Comparison of ENCODE assay signal across 16 cellular contexts in genomic region chr14:72605096-72605920, GRCh38.
DNase-seq lines count a peak whose midpoint lies in the region; ATAC-seq and TF ChIP-seq lines count a peak whose summit lies in the region.
"Had no signal": no experiment of that assay in that cellular context is flagged by ENCODE, and none has a peak within 500 bp of the region (broad histone marks: within the 10 kb centered on the region; RNA-seq: fewer than 3 reads in every experiment).

No MANE protein-coding gene starts in this region.

- H3K36me3 Mint-ChIP-seq in natural killer cell: no peaks in the 10 kb centered on the region

- H3K27ac Mint-ChIP-seq in natural killer cell: no peak overlapping the region

- no peak overlapping the region for H3K4me2 ChIP-seq in smooth muscle cell

- 86 to 94% (median 89%) methylated on average over 17 to 18 of the region's 18 CpGs for WGBS in heart left ventricle, 4 donors
- WGBS in smooth muscle cell (ENCODE audit: low lambda C conversion rate): 97% methylated on average over 18 of the region's 18 CpGs

- no peaks in the 10 kb centered on the region for H3K27me3 ChIP-seq in heart left ventricle
- H3K27me3 ChIP-seq in colonic mucosa: no peaks in the 10 kb centered on the region
- H3K27me3 ChIP-seq in smooth muscle cell (ENCODE audit: low read depth): no peaks in the 10 kb centered on the region

- H3K4me3 Mint-ChIP-seq in natural killer cell: no peak overlapping the region

- H4K20me1 ChIP-seq in smooth muscle cell (ENCODE audit: low read depth): no peaks in the 10 kb centered on the region

- H3K4me1 ChIP-seq in heart left ventricle (peaks cover 0 to 2% (median 0%) of the 10 kb centered on the region in 12 donors), colonic mucosa (no peaks in the 10 kb centered on the region), smooth muscle cell (ENCODE audit: low read depth) (peaks cover 4% of the 10 kb centered on the region)
- H3K4me1 ChIP-seq: Caco-2 had no signal

- DNase-seq in cardiac septum (ENCODE audit: low spot score) (peak; percentile 3), heart left ventricle (no peak), colonic mucosa (peak; percentile 6), natural killer cell (peak; percentile 6), amniotic stem cell (lab: John Stamatoyannopoulos, UW) (no peak), smooth muscle cell (lab: John Stamatoyannopoulos, UW; ENCODE audit: unreplicated experiment) (no peak)
- DNase-seq in effector CD8-positive, alpha-beta T cell (lab: John Stamatoyannopoulos, UW): no peak
- DNase-seq: Caco-2, KG1, NCI-H1092, NCI-H2107, NCI-H446, NCI-H82 had no signal

- H3K4me3 ChIP-seq in heart left ventricle (no peak overlapping the region), colonic mucosa (no peak overlapping the region), smooth muscle cell (no peak overlapping the region)

- H3K4me1 Mint-ChIP-seq in natural killer cell: peaks cover 0 to 18% of the 10 kb centered on the region in 2 donors

- TF ChIP-seq CTCF in heart left ventricle (IDR thresholded peaks at IDR 0.05) (no peak), colonic mucosa (IDR thresholded peaks at IDR 0.05) (no peak), natural killer cell (IDR thresholded peaks at IDR 0.05) (no peak), smooth muscle cell (IDR thresholded peaks at IDR 0.05; ENCODE audit: borderline replicate concordance, insufficient read depth, poor library complexity, severe bottlenecking) (no peak)

- H3K79me2 ChIP-seq in smooth muscle cell (ENCODE audit: low read depth): no peaks in the 10 kb centered on the region

- H3K9me3 ChIP-seq in heart left ventricle: no peaks in the 10 kb centered on the region
- no peaks in the 10 kb centered on the region for H3K9me3 ChIP-seq in colonic mucosa
- no peaks in the 10 kb centered on the region for H3K9me3 ChIP-seq in smooth muscle cell (replicated peaks; ENCODE audit: low read depth)
- H3K9me3 ChIP-seq: Caco-2 had no signal

- ATAC-seq in heart left ventricle: no peak
- no peak for ATAC-seq in natural killer cell
- ATAC-seq in GM19467 (IDR thresholded peaks at IDR 0.05; ENCODE audit: unreplicated experiment): no peak
- ATAC-seq: HCT116, Right ventricle myocardium inferior had no signal

- no peak overlapping the region for H3K9ac ChIP-seq in colonic mucosa (ENCODE audit: low read depth in 2 of 2, low read length in 2 of 2)
- H3K9ac ChIP-seq in smooth muscle cell (ENCODE audit: low read depth): no peak overlapping the region

- no peaks in the 10 kb centered on the region for H3F3A ChIP-seq in smooth muscle cell (ENCODE audit: low read depth)

- intact Hi-C loops in cardiac septum (cut with DNase I): no loop called here
- intact Hi-C loops in heart left ventricle (cut with DNase I): no loop called here
- intact Hi-C loops in colonic mucosa (cut with DNase I): no loop called here
- intact Hi-C loops in natural killer cell (cut with micrococcal nuclease): no loop called here

- H3K27ac ChIP-seq in heart left ventricle (no peak overlapping the region), colonic mucosa (no peak overlapping the region), smooth muscle cell (ENCODE audit: low read depth) (no peak overlapping the region)

- H3K9me3 Mint-ChIP-seq in natural killer cell: no peaks in the 10 kb centered on the region

- peaks cover 82 to 93% of the 10 kb centered on the region in 2 donors for H3K27me3 Mint-ChIP-seq in natural killer cell (ENCODE audit: low read depth in 2 of 2)

- no peak overlapping the region for H2AFZ ChIP-seq in smooth muscle cell (ENCODE audit: low read depth)

- no peaks in the 10 kb centered on the region for H3K36me3 ChIP-seq in heart left ventricle
- no peaks in the 10 kb centered on the region for H3K36me3 ChIP-seq in colonic mucosa
- no peaks in the 10 kb centered on the region for H3K36me3 ChIP-seq in smooth muscle cell (ENCODE audit: low read depth)

- TF ChIP-seq POLR2A in heart left ventricle (IDR thresholded peaks at IDR 0.05): no peak

Comparison
In these comparisons a context has a peak if more than half of its experiments do, and no peak if none do; other contexts are left out.
1. DNase-seq: peak in cardiac septum (single experiment), colonic mucosa (single experiment) and natural killer cell (single experiment); none in heart left ventricle (0 of 5), amniotic stem cell (single experiment), effector CD8-positive, alpha-beta T cell (single experiment) and smooth muscle cell (single experiment).